Comparison of ENCODE assay signal across 29 cellular contexts in genomic region chr15:58910456-58910855, GRCh38.
"Had no signal": no experiment of that assay in that cellular context is flagged by ENCODE, and none has a peak within 500 bp of the region (broad histone marks: within the 10 kb centered on the region; RNA-seq: fewer than 3 reads in every experiment).

No MANE protein-coding gene starts in this region.

- H3K27ac Mint-ChIP-seq: WTC11 had no signal

- H3K4me1 ChIP-seq: ascending aorta, body of pancreas had no signal

- H3K4me3 Mint-ChIP-seq: activated CD4-positive, alpha-beta T cell treated with anti-CD3 and anti-CD28 coated beads, Interleukin-2, amount 10 ng/mL, durations not matched to agents 24 days and 14 days; activated naive CD4-positive, alpha-beta T cell treated with anti-CD3 and anti-CD28 coated beads, Interleukin-2, amount 50 U/mL, for 24 hours; activated naive CD8-positive, alpha-beta T cell treated with anti-CD3 and anti-CD28 coated beads, Interleukin-2, amount 50 U/mL, for 24 hours; activated T-helper 1 cell treated with anti-CD3 and anti-CD28 coated beads, Interleukin-12 subunit alpha, Interleukin-12 subunit beta, Interleukin-2, Interleukin-4 antibody, amounts not matched to agents 30 ng/mL and 10 ng/mL and 1 ng/mL, durations not matched to agents 14 hours and 24 hours and 36 hours; T-cell; WTC11 had no signal

- FAIRE-seq: bronchial epithelial cell had no signal

- H3K27me3 ChIP-seq: ascending aorta, body of pancreas had no signal

- H3K27ac ChIP-seq: ascending aorta, body of pancreas, coronary artery, SK-N-MC had no signal

- DNase-seq: activated CD4-positive, alpha-beta T cell treated with anti-CD3 and anti-CD28 coated beads for 1 hour; activated CD4-positive, alpha-beta T cell treated with anti-CD3 and anti-CD28 coated beads, Interleukin-2, amount 10 ng/mL, durations not matched to agents 24 days and 14 days; activated CD4-positive, alpha-beta T cell treated with anti-CD3 and anti-CD28 coated beads, Interleukin-2, amount 50 U/mL, for 48 hours; activated CD8-positive, alpha-beta memory T cell treated with anti-CD3 and anti-CD28 coated beads, Interleukin-2, amount 50 U/mL, for 48 hours; activated effector memory CD4-positive, alpha-beta T cell treated with Interleukin-2 at 50 U/mL for 16 hours; activated naive CD4-positive, alpha-beta T cell; activated naive CD8-positive, alpha-beta T cell treated with anti-CD3 and anti-CD28 coated beads, Interleukin-2, amount 50 U/mL, for 24 hours; activated T-cell treated with anti-CD3 and anti-CD28 coated beads, Interleukin-2, amount 50 U/mL, for 1 hour; amniotic stem cell; body of pancreas; central memory CD4-positive, alpha-beta T cell; Karpas-422; MM.1S; NCI-H1105; NCI-H1436; NCI-H1694 treated with DMSO at 0.1 percent for 48 hours; NCI-H2081; NCI-H446; NCI-H524; RPMI8226; T-cell had no signal

- H3K9me3 Mint-ChIP-seq: activated CD4-positive, alpha-beta T cell treated with anti-CD3 and anti-CD28 coated beads, Interleukin-2, amount 10 ng/mL, durations not matched to agents 24 days and 14 days; activated naive CD4-positive, alpha-beta T cell treated with anti-CD3 and anti-CD28 coated beads, Interleukin-2, amount 50 U/mL, for 24 hours; activated naive CD8-positive, alpha-beta T cell treated with anti-CD3 and anti-CD28 coated beads, Interleukin-2, amount 50 U/mL, for 24 hours; activated T-helper 1 cell treated with anti-CD3 and anti-CD28 coated beads, Interleukin-12 subunit alpha, Interleukin-12 subunit beta, Interleukin-2, Interleukin-4 antibody, amounts not matched to agents 30 ng/mL and 10 ng/mL and 1 ng/mL, durations not matched to agents 14 hours and 24 hours and 36 hours; T-cell; WTC11 had no signal

- H3K27me3 Mint-ChIP-seq: activated CD4-positive, alpha-beta T cell treated with anti-CD3 and anti-CD28 coated beads, Interleukin-2, amount 10 ng/mL, durations not matched to agents 24 days and 14 days; activated naive CD4-positive, alpha-beta T cell treated with anti-CD3 and anti-CD28 coated beads, Interleukin-2, amount 50 U/mL, for 24 hours; activated naive CD8-positive, alpha-beta T cell treated with anti-CD3 and anti-CD28 coated beads, Interleukin-2, amount 50 U/mL, for 24 hours; T-cell had no signal

- ATAC-seq: activated naive CD8-positive, alpha-beta T cell treated with anti-CD3 and anti-CD28 coated beads, Interleukin-2, amount 50 U/mL, for 24 hours; body of pancreas; Right ventricle myocardium inferior; T-cell had no signal

- H3K4me3 ChIP-seq: ascending aorta, body of pancreas, coronary artery, SK-N-MC had no signal
